ENCODE assay signal across 1 cellular context in the genomic region with DNA sequence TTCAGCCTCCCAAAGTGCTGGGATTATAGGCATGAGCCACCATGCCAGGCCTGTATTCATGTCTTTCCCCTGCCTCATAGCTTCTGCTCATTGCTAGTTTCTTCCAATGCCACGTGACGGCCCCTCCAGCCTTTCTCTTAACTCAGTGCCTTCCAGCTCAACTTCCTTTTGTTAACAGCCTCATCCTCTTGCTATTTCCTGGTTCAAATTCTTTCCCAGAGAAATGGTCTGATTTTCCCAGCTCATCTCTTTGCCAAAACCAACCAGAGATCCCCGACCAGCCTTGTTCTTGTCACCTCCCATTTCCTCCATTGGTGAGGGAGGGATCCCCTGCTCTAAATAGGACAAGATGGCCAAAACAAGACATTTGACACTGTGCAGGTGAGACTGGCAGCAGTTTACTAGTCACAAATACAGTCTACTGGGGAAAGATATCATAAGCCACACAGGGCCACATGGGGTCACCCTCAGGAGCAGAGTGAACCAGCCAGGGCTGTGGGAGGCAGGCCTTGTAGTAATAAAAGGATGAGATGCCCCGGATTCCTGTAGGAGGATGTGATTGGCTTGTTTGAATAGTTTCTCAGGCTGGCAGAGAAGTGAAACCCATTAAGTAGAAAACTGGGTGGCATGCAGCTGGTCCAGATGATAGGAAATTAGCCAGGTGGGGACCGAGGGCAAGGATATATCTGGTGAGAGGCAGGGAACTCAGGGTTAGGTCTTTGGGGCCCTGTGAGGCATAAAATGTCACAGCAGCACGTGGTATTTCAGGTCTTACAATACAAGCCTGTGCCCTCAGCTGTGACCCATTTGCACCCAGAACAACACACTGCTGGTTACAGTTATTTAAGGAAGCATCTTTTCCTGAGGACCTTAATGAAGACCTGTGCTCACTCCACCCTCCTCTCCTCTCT.
TF ChIP-seq lines count a peak whose summit lies in the region.

No MANE protein-coding gene starts in this region.

TF ChIP-seq in K562, 482 proteins besides CTCF, POLR2A, EP300 and RAD21:
- TF ChIP-seq, protein P1, sequence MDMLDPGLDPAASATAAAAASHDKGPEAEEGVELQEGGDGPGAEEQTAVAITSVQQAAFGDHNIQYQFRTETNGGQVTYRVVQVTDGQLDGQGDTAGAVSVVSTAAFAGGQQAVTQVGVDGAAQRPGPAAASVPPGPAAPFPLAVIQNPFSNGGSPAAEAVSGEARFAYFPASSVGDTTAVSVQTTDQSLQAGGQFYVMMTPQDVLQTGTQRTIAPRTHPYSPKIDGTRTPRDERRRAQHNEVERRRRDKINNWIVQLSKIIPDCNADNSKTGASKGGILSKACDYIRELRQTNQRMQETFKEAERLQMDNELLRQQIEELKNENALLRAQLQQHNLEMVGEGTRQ (CRISPR knock-in tag; IDR thresholded peaks at IDR 0.05), result peak; percentile 18; the same call in 1 of the 2 replicates
- TF ChIP-seq, protein P2, sequence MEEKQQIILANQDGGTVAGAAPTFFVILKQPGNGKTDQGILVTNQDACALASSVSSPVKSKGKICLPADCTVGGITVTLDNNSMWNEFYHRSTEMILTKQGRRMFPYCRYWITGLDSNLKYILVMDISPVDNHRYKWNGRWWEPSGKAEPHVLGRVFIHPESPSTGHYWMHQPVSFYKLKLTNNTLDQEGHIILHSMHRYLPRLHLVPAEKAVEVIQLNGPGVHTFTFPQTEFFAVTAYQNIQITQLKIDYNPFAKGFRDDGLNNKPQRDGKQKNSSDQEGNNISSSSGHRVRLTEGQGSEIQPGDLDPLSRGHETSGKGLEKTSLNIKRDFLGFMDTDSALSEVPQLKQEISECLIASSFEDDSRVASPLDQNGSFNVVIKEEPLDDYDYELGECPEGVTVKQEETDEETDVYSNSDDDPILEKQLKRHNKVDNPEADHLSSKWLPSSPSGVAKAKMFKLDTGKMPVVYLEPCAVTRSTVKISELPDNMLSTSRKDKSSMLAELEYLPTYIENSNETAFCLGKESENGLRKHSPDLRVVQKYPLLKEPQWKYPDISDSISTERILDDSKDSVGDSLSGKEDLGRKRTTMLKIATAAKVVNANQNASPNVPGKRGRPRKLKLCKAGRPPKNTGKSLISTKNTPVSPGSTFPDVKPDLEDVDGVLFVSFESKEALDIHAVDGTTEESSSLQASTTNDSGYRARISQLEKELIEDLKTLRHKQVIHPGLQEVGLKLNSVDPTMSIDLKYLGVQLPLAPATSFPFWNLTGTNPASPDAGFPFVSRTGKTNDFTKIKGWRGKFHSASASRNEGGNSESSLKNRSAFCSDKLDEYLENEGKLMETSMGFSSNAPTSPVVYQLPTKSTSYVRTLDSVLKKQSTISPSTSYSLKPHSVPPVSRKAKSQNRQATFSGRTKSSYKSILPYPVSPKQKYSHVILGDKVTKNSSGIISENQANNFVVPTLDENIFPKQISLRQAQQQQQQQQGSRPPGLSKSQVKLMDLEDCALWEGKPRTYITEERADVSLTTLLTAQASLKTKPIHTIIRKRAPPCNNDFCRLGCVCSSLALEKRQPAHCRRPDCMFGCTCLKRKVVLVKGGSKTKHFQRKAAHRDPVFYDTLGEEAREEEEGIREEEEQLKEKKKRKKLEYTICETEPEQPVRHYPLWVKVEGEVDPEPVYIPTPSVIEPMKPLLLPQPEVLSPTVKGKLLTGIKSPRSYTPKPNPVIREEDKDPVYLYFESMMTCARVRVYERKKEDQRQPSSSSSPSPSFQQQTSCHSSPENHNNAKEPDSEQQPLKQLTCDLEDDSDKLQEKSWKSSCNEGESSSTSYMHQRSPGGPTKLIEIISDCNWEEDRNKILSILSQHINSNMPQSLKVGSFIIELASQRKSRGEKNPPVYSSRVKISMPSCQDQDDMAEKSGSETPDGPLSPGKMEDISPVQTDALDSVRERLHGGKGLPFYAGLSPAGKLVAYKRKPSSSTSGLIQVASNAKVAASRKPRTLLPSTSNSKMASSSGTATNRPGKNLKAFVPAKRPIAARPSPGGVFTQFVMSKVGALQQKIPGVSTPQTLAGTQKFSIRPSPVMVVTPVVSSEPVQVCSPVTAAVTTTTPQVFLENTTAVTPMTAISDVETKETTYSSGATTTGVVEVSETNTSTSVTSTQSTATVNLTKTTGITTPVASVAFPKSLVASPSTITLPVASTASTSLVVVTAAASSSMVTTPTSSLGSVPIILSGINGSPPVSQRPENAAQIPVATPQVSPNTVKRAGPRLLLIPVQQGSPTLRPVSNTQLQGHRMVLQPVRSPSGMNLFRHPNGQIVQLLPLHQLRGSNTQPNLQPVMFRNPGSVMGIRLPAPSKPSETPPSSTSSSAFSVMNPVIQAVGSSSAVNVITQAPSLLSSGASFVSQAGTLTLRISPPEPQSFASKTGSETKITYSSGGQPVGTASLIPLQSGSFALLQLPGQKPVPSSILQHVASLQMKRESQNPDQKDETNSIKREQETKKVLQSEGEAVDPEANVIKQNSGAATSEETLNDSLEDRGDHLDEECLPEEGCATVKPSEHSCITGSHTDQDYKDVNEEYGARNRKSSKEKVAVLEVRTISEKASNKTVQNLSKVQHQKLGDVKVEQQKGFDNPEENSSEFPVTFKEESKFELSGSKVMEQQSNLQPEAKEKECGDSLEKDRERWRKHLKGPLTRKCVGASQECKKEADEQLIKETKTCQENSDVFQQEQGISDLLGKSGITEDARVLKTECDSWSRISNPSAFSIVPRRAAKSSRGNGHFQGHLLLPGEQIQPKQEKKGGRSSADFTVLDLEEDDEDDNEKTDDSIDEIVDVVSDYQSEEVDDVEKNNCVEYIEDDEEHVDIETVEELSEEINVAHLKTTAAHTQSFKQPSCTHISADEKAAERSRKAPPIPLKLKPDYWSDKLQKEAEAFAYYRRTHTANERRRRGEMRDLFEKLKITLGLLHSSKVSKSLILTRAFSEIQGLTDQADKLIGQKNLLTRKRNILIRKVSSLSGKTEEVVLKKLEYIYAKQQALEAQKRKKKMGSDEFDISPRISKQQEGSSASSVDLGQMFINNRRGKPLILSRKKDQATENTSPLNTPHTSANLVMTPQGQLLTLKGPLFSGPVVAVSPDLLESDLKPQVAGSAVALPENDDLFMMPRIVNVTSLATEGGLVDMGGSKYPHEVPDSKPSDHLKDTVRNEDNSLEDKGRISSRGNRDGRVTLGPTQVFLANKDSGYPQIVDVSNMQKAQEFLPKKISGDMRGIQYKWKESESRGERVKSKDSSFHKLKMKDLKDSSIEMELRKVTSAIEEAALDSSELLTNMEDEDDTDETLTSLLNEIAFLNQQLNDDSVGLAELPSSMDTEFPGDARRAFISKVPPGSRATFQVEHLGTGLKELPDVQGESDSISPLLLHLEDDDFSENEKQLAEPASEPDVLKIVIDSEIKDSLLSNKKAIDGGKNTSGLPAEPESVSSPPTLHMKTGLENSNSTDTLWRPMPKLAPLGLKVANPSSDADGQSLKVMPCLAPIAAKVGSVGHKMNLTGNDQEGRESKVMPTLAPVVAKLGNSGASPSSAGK (IDR thresholded peaks at IDR 0.05), result no peak
- no peak for TF ChIP-seq HMG20A (CRISPR knock-in tag; conservative IDR thresholded peaks at IDR 0.05)
